13 cellular contexts compared by ENCODE assay signal in genomic region chr5:111830333-111830732, GRCh38.
A peak's percentile ranks its signal among the peaks of the same experiment; 100 is the strongest.
DNase-seq lines count a peak whose midpoint lies in the region; ATAC-seq and TF ChIP-seq lines count a peak whose summit lies in the region.
"Had no signal": no experiment of that assay in that cellular context is flagged by ENCODE, and none has a peak within 500 bp of the region (broad histone marks: within the 10 kb centered on the region; RNA-seq: fewer than 3 reads in every experiment).

No MANE protein-coding gene starts in this region.

- peak; percentile 95 for ATAC-seq in foreskin keratinocyte
- ATAC-seq in GM18858 (IDR thresholded peaks at IDR 0.05; ENCODE audit: unreplicated experiment) = no peak
- no peak for ATAC-seq in HG02763 (IDR thresholded peaks at IDR 0.05; ENCODE audit: unreplicated experiment)
- ATAC-seq: gastroesophageal sphincter had no signal

- peaks cover 9 to 18% (median 11%) of the 10 kb centered on the region in 11 experiments; a peak in 16 of 22 replicates for H3K9me3 ChIP-seq in BLaER1 treated with 17β-estradiol and CSF1 and Interleukin-3, amounts not matched to agents 10 nM and 100 nM (replicated peaks in 1 of 11)
- H3K9me3 ChIP-seq: colonic mucosa, gastroesophageal sphincter, neutrophil had no signal

- peak overlapping the region in 10 of 11 experiments; percentile 3 to 48 (median 26); a peak in 16 of 22 replicates for H3K4me2 ChIP-seq in BLaER1 treated with 17β-estradiol and CSF1 and Interleukin-3, amounts not matched to agents 10 nM and 100 nM

- DNase-seq in HS-5 (ENCODE audit: low read depth) (peak; percentile 57), T1000 (lab: John Stamatoyannopoulos, UW) (peak; percentile 5), foreskin keratinocyte (peak; percentile 97 to 99), C1 segment of cervical spinal cord (lab: John Stamatoyannopoulos, UW) (no peak), NCI-H187 treated with DMSO at 0.1 percent for 48 hours (lab: John Stamatoyannopoulos, UW) (no peak)
- DNase-seq: activated effector memory CD4-positive, alpha-beta T cell treated with Interleukin-2 at 50 U/mL for 16 hours; CD4-positive, alpha-beta memory T cell; colonic mucosa had no signal

- H3K4me3 ChIP-seq in BLaER1 treated with 17β-estradiol and CSF1 and Interleukin-3, amounts not matched to agents 10 nM and 100 nM = no peak overlapping the region
- H3K4me3 ChIP-seq: colonic mucosa, gastroesophageal sphincter had no signal

- H3K4me1 ChIP-seq in BLaER1 treated with 17β-estradiol and CSF1 and Interleukin-3, amounts not matched to agents 10 nM and 100 nM = peaks cover 6 to 15% (median 10%) of the 10 kb centered on the region in 10 experiments; a peak in 14 of 20 replicates
- peaks cover 9% of the 10 kb centered on the region for H3K4me1 ChIP-seq in foreskin keratinocyte
- H3K4me1 ChIP-seq: colonic mucosa, gastroesophageal sphincter had no signal

- no peaks in the 10 kb centered on the region for H4K20me1 ChIP-seq in BLaER1 treated with 17β-estradiol and CSF1 and Interleukin-3, amounts not matched to agents 10 nM and 100 nM

- H3K27ac ChIP-seq in BLaER1 treated with 17β-estradiol and CSF1 and Interleukin-3, amounts not matched to agents 10 nM and 100 nM = no peak overlapping the region
- H3K27ac ChIP-seq in foreskin keratinocyte = peak overlapping the region; percentile 69
- H3K27ac ChIP-seq: colonic mucosa, gastroesophageal sphincter, neutrophil had no signal

- no peak overlapping the region for H3K9ac ChIP-seq in BLaER1 treated with 17β-estradiol and CSF1 and Interleukin-3, amounts not matched to agents 10 nM and 100 nM

- no peaks in the 10 kb centered on the region for H3K36me3 ChIP-seq in BLaER1 treated with 17β-estradiol and CSF1 and Interleukin-3, amounts not matched to agents 10 nM and 100 nM
- H3K36me3 ChIP-seq: colonic mucosa, gastroesophageal sphincter, neutrophil had no signal

- H3K27me3 ChIP-seq in BLaER1 treated with 17β-estradiol and CSF1 and Interleukin-3, amounts not matched to agents 10 nM and 100 nM = no peaks in the 10 kb centered on the region
- H3K27me3 ChIP-seq in foreskin keratinocyte = peaks cover 87% of the 10 kb centered on the region
- H3K27me3 ChIP-seq: colonic mucosa, gastroesophageal sphincter, neutrophil had no signal

- no peak for TF ChIP-seq CTCF in foreskin keratinocyte (conservative IDR thresholded peaks at IDR 0.05)

Comparison
In these comparisons a context has a peak if more than half of its experiments do, and no peak if none do; other contexts are left out.
1. DNase-seq: peak in HS-5 (single experiment), T1000 (single experiment) and foreskin keratinocyte (2 of 2); none in C1 segment of cervical spinal cord (0 of 14) and NCI-H187 treated with DMSO at 0.1 percent for 48 hours (single experiment).